11 cellular contexts compared by ENCODE assay signal in the genomic region with DNA sequence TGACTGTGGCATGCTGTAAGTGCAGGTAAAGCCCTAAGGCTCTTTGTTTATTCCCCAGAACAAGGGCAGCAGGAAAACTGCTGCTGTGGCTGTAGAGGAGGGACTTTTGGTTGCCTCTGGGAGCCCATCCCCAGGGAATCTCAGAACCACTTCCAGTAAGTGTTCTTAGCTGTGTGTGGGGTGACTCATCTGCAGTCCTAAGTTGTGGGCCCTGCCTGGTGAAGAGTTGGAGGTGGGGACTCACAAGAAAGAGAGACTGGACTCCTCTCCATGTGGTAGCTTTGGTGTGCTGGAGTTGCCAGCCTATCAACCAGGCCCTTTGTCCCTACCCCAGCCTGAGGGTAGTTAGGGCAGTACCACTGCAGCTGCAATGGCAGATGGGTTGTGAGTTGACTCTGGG. TPM values are rescaled to one million over a fixed set of nuclear protein-coding genes. Genes with fewer than 3 reads are reported as not detected.
DNase-seq lines count a peak whose midpoint lies in the region; FAIRE-seq and TF ChIP-seq lines count a peak whose summit lies in the region.
"Had no signal": no experiment of that assay in that cellular context is flagged by ENCODE, and none has a peak within 500 bp of the region (broad histone marks: within the 10 kb centered on the region; RNA-seq: fewer than 3 reads in every experiment).

No MANE protein-coding gene starts in this region.

- H2BK120ac ChIP-seq in H1 (replicated peaks; ENCODE audit: low read depth, low read length): no peak overlapping the region

- H3K23ac ChIP-seq in H1 (ENCODE audit: insufficient read length): no peak overlapping the region

- intact Hi-C loops in uterus (cut with DNase I; ENCODE audit: low total_unique reads): no loop called here

- no peak overlapping the region for H2AK5ac ChIP-seq in H1 (ENCODE audit: low read depth, low read length)

- H3K14ac ChIP-seq in H1 (ENCODE audit: insufficient read length): no peak overlapping the region

- no peak for TF ChIP-seq EP300 in H1 (IDR thresholded peaks at IDR 0.05; ENCODE audit: borderline replicate concordance in 1 of 2, low read depth in 2 of 2, low read length in 2 of 2)

- H3K79me2 ChIP-seq in H1 (ENCODE audit: control insufficient read depth in 1 of 2, insufficient read depth in 2 of 2, low read length in 2 of 2) (no peaks in the 10 kb centered on the region), osteoblast (ENCODE audit: insufficient read depth, low read length) (no peaks in the 10 kb centered on the region)
- H3K79me2 ChIP-seq: parathyroid adenoma had no signal

- CTCF ChIA-PET in H1 (lab: Charles Lee; ENCODE audit: partially characterized antibody): interaction anchor here (0.7 to 0.8 kb wide), 2 partner anchors 16 to 694 kb away, joined by 3 read pairs; no protein-coding TSS in a partner anchor

- DNase-seq in ELR (ENCODE audit: low read depth) (peak; percentile 74), NCI-H1436 (lab: John Stamatoyannopoulos, UW) (peak; percentile 9), H1 (ENCODE audit: low read depth in 1 of 2, low spot score in 2 of 2) (no peak), osteoblast (ENCODE audit: insufficient read length, low spot score, missing footprints) (peak; percentile 93), uterus (no peak), OCI-M1 (lab: John Stamatoyannopoulos, UW) (no peak), SKM-1 (lab: John Stamatoyannopoulos, UW; ENCODE audit: unreplicated experiment) (no peak), SW 1271 (lab: John Stamatoyannopoulos, UW) (no peak)
- DNase-seq: activated effector memory CD4-positive, alpha-beta T cell treated with Interleukin-2 at 50 U/mL for 16 hours; WERI-Rb-1 had no signal

- H2BK15ac ChIP-seq in H1 (ENCODE audit: low read length): no peak overlapping the region

- H3K4me2 ChIP-seq in H1 (ENCODE audit: insufficient read depth in 1 of 2, low read depth in 2 of 2, low read length in 2 of 2) (no peak overlapping the region), osteoblast (ENCODE audit: insufficient read depth, low read length) (peak overlapping the region; percentile 46)

- H2AFZ ChIP-seq in H1 (ENCODE audit: low read length) (peak overlapping the region; percentile 93), osteoblast (ENCODE audit: low read length) (peak overlapping the region; percentile 68)
- H2AFZ ChIP-seq: parathyroid adenoma had no signal

- H3K27me3 ChIP-seq in H1 (replicated peaks in 1 of 4; ENCODE audit: control insufficient read depth in 3 of 4, extremely low read depth in 1 of 4, insufficient read depth in 3 of 4, low read length in 3 of 4): no peaks in the 10 kb centered on the region
- no peaks in the 10 kb centered on the region for H3K27me3 ChIP-seq in osteoblast (ENCODE audit: insufficient read depth, low read length)
- H3K27me3 ChIP-seq in uterus: no peaks in the 10 kb centered on the region

- H3K36me3 ChIP-seq in H1 (ENCODE audit: control insufficient read depth in 2 of 4, insufficient read depth in 4 of 4, low read length in 3 of 4) (no peaks in the 10 kb centered on the region), osteoblast (ENCODE audit: insufficient read depth, low read length) (no peaks in the 10 kb centered on the region), uterus (no peaks in the 10 kb centered on the region)
- H3K36me3 ChIP-seq: WERI-Rb-1 had no signal

- POLR2A ChIA-PET in H1 (lab: Charles Lee; ENCODE audit: partially characterized antibody): interaction anchor here (0.6 to 1.3 kb wide), 2 partner anchors 9 to 434 kb away, joined by 3 read pairs; no protein-coding TSS in a partner anchor

- TF ChIP-seq CTCF in H1 (IDR thresholded peaks at IDR 0.05; ENCODE audit: control extremely low read depth in 1 of 3, insufficient read depth in 1 of 3, low read depth in 1 of 3, low read length in 3 of 3) (no peak), osteoblast (IDR thresholded peaks at IDR 0.05; ENCODE audit: extremely low read depth, low read depth, low read length) (no peak), uterus (IDR thresholded peaks at IDR 0.05) (no peak)

- H4K91ac ChIP-seq in H1 (replicated peaks; ENCODE audit: insufficient read length, low read length): no peak overlapping the region

- no peak for TF ChIP-seq RAD21 in H1 (IDR thresholded peaks at IDR 0.05 in 1 of 2, conservative IDR thresholded peaks at IDR 0.05 in 1 of 2; ENCODE audit: low read depth in 2 of 2, low read length in 2 of 2)

- H2BK12ac ChIP-seq in H1 (ENCODE audit: low read depth, low read length): no peak overlapping the region

- no peak for FAIRE-seq in H1 (lab: Jason Lieb, UNC)

- no peak overlapping the region for H3K4ac ChIP-seq in H1 (replicated peaks; ENCODE audit: insufficient read length, low read depth, low read length)

- H3K56ac ChIP-seq in H1 (replicated peaks; ENCODE audit: insufficient read length, low read depth, low read length): no peak overlapping the region

- no peaks in the 10 kb centered on the region for H4K20me1 ChIP-seq in H1 (replicated peaks in 1 of 2; ENCODE audit: control insufficient read depth in 1 of 2, insufficient read depth in 2 of 2, low read length in 2 of 2)
- no peaks in the 10 kb centered on the region for H4K20me1 ChIP-seq in osteoblast (ENCODE audit: insufficient read depth, low read length)

- peaks cover 0 to 4% (median 0%) of the 10 kb centered on the region in 4 experiments; a peak in 2 of 7 replicates for H3K4me1 ChIP-seq in H1 (replicated peaks in 1 of 4; ENCODE audit: control insufficient read depth in 3 of 4, insufficient read depth in 4 of 4, low read length in 3 of 4)
- H3K4me1 ChIP-seq in osteoblast (ENCODE audit: insufficient read depth, low read length): peaks cover 14% of the 10 kb centered on the region
- H3K4me1 ChIP-seq in uterus: no peaks in the 10 kb centered on the region
- H3K4me1 ChIP-seq: parathyroid adenoma had no signal

- H4K8ac ChIP-seq in H1 (ENCODE audit: extremely low read depth, insufficient read depth, low read length): no peak overlapping the region

- no peak overlapping the region for H3K18ac ChIP-seq in H1 (ENCODE audit: extremely low read depth, low read length)

- H3K27ac ChIP-seq in H1 (ENCODE audit: low read depth, low read length) (no peak overlapping the region), osteoblast (ENCODE audit: low read depth, low read length) (peak overlapping the region; percentile 45), uterus (no peak overlapping the region)
- H3K27ac ChIP-seq: parathyroid adenoma, WERI-Rb-1 had no signal

- H2BK20ac ChIP-seq in H1 (ENCODE audit: low read length): no peak overlapping the region

- TF ChIP-seq POLR2A in H1 (IDR thresholded peaks at IDR 0.05; ENCODE audit: control extremely low read depth in 1 of 2, low read depth in 2 of 2, low read length in 2 of 2) (no peak), uterus (IDR thresholded peaks at IDR 0.05) (no peak)

- H3K23me2 ChIP-seq in H1 (ENCODE audit: low read depth, low read length): no peaks in the 10 kb centered on the region; the same call in 1 of the 2 replicates

- H3K9ac ChIP-seq in H1 (replicated peaks in 1 of 4; ENCODE audit: extremely low read depth in 1 of 4, low read depth in 3 of 4, low read length in 3 of 4): no peak overlapping the region
- H3K9ac ChIP-seq: parathyroid adenoma had no signal

- no peak overlapping the region for H4K5ac ChIP-seq in H1 (ENCODE audit: insufficient read length, low read depth, low read length)

- no peak overlapping the region for H2BK5ac ChIP-seq in H1 (ENCODE audit: low read depth, low read length)

- H3K4me3 ChIP-seq in H1 (ENCODE audit: extremely low read depth in 1 of 4, insufficient read depth in 2 of 4, low read depth in 3 of 4, low read length in 4 of 4) (no peak overlapping the region), osteoblast (ENCODE audit: insufficient read depth, low read length) (peak overlapping the region; percentile 30), uterus (no peak overlapping the region)

- H3K9me3 ChIP-seq in H1 (ENCODE audit: insufficient read depth in 2 of 2, low read depth in 1 of 2, low read length in 1 of 2) (peaks cover 0 to 12% of the 10 kb centered on the region in 2 experiments; a peak in 3 of 4 replicates), osteoblast (ENCODE audit: low read depth, low read length) (peaks cover 7% of the 10 kb centered on the region), uterus (no peaks in the 10 kb centered on the region)

- no peaks in the 10 kb centered on the region for H3K79me1 ChIP-seq in H1 (ENCODE audit: low read depth, low read length)

TF ChIP-seq in H1, 55 proteins besides CTCF, POLR2A, EP300 and RAD21 (continues in another document):
- no peak for TF ChIP-seq NANOG (IDR thresholded peaks at IDR 0.05; ENCODE audit: insufficient read depth, low read depth, low read length, poor library complexity, severe bottlenecking)
- TF ChIP-seq CTBP2 (IDR thresholded peaks at IDR 0.05; ENCODE audit: borderline replicate concordance, insufficient read depth, insufficient read length, low read length): no peak
- TF ChIP-seq NRF1 (IDR thresholded peaks at IDR 0.05; ENCODE audit: low read depth, low read length): no peak
- TF ChIP-seq JUND (IDR thresholded peaks at IDR 0.05; ENCODE audit: low read length): no peak
- TF ChIP-seq SP2 (IDR thresholded peaks at IDR 0.05; ENCODE audit: low read length): no peak
- no peak for TF ChIP-seq GTF2F1 (IDR thresholded peaks at IDR 0.05; ENCODE audit: borderline replicate concordance, low read depth, low read length)
- no peak for TF ChIP-seq HDAC2 (IDR thresholded peaks at IDR 0.05; ENCODE audit: borderline replicate concordance in 1 of 2, low read depth in 2 of 2, low read length in 2 of 2)
- no peak for TF ChIP-seq RNF2 (IDR thresholded peaks at IDR 0.05; ENCODE audit: borderline replicate concordance, low read depth, low read length, missing control alignments, poor library complexity, severe bottlenecking)
- TF ChIP-seq EZH2 (IDR thresholded peaks at IDR 0.05; ENCODE audit: low read depth, low read length, severe bottlenecking): no peak
- no peak for TF ChIP-seq KDM1A (IDR thresholded peaks at IDR 0.05; ENCODE audit: borderline replicate concordance, low read length)
- TF ChIP-seq BRCA1 (IDR thresholded peaks at IDR 0.05; ENCODE audit: low read depth, low read length): no peak
- no peak for TF ChIP-seq TCF12 (IDR thresholded peaks at IDR 0.05; ENCODE audit: low read depth, low read length)
- TF ChIP-seq TEAD4 (IDR thresholded peaks at IDR 0.05; ENCODE audit: low read depth, low read length): no peak

RNA-seq across cellular contexts. Expression of gene DENND1B, which starts 24.0 kb away (rescaled TPM):
- total RNA-seq in H1 (2021; fragmentation: NEBNext Ultra II Directional; extraction: Animal tissue kit (Norgen Biotek cat#: 25700)): 2.5 and 3.3 TPM in 2 replicates
- polyA plus RNA-seq in H1 (2011; rRNA removed): 0.74 and 1.0 TPM in 2 replicates
- 0.71 TPM for polyA plus RNA-seq in H1 (2011; cell fraction: cytosol; rRNA removed)
- polyA plus RNA-seq in H1 (2011; cell fraction: nucleus; rRNA removed): 1.9 TPM
- 0.76 to 2.5 TPM (median 0.87 TPM) in 4 replicates for polyA plus RNA-seq in H1 (2012, experiment 1 of 2)
- 0.03 TPM for polyA plus RNA-seq in H1 (2012, experiment 2 of 2)
- 1.3 TPM for polyA plus RNA-seq in H1 (2013, experiment 1 of 2)
- 1.3 TPM for polyA plus RNA-seq in H1 (2013, experiment 2 of 2)
- 8.5 and 14.7 TPM in 2 replicates for polyA minus RNA-seq in H1 (2011; rRNA and poly(A)+ RNA removed)
- 2.1 TPM for polyA minus RNA-seq in H1 (2011; cell fraction: cytosol; rRNA and poly(A)+ RNA removed)
- polyA minus RNA-seq in H1 (2011; cell fraction: nucleus; rRNA and poly(A)+ RNA removed): 23.6 TPM
- 18.6 and 22.4 TPM in 2 replicates for total RNA-seq in osteoblast
- 10 to 100 TPM in 3 of 4 donors, 1 to 10 TPM in 1; 1.8 to 37.5 (median 19.5) TPM for total RNA-seq in uterus

Comparison
In these comparisons a context has a peak if more than half of its experiments do, and no peak if none do; other contexts are left out.
1. DNase-seq: peak in ELR (single experiment), NCI-H1436 (single experiment) and osteoblast (single experiment); none in H1 (0 of 2), uterus (0 of 2), OCI-M1 (single experiment), SKM-1 (single experiment) and SW 1271 (0 of 2).